In genomic region chr12:48009471-48009870, GRCh38 we compare ENCODE assay signal across 12 cellular contexts. TPM values are rescaled to one million over a fixed set of nuclear protein-coding genes. Genes with fewer than 3 reads are reported as not detected.
"Had no signal": no experiment of that assay in that cellular context is flagged by ENCODE, and none has a peak within 500 bp of the region (broad histone marks: within the 10 kb centered on the region; RNA-seq: fewer than 3 reads in every experiment).

No MANE protein-coding gene starts in this region.

- H3K4me3 ChIP-seq: GM23248, GM23338, HAP-1 had no signal

- ATAC-seq: GM23338, HCT116 had no signal

- H2AFZ ChIP-seq: GM23248, GM23338 had no signal

- H3K9me3 ChIP-seq: HAP-1 had no signal

- H3K9me3 Mint-ChIP-seq: HFFc6 had no signal

- H3K4me3 Mint-ChIP-seq: GM23338, H9, HFFc6 had no signal

- DNase-seq: GM23248, GOT3, H7, H9, HCEC 1CT, HFFc6 had no signal

- H3K36me3 ChIP-seq: HAP-1 had no signal

- H3K27ac Mint-ChIP-seq: GM23338, H9, HFFc6 had no signal

- H3K9ac ChIP-seq: GM23248 had no signal

- H3K4me2 ChIP-seq: GM23338 had no signal

- FAIRE-seq: H1, H54 had no signal

- H3K27ac ChIP-seq: GM23248 had no signal

RNA-seq across cellular contexts. Expression of gene COL2A1, which starts 5.2 kb away (rescaled TPM):
- total RNA-seq: GM23248, H4, HFFc6 had no signal
- polyA plus RNA-seq: GM23248 had no signal
